In genomic region chr9:22446950-22447606, GRCh38 we compare ENCODE assay signal across 8 cellular contexts. TPM values are rescaled to one million over a fixed set of nuclear protein-coding genes. Genes with fewer than 3 reads are reported as not detected.
DNase-seq lines count a peak whose midpoint lies in the region; ATAC-seq and TF ChIP-seq lines count a peak whose summit lies in the region.

No MANE protein-coding gene starts in this region.

- peaks cover 0 to 6% of the 10 kb centered on the region in 2 donors for H3K4me1 ChIP-seq in left lung

- DNase-seq in CD1c-positive myeloid dendritic cell (ENCODE audit: extremely low spot score) (peak; percentile 14), SKM-1 treated with dmso at 0.1 percent for 144 hours (lab: John Stamatoyannopoulos, UW; ENCODE audit: unreplicated experiment) (peak; percentile 17), left lung (peak; percentile 59 to 88)
- DNase-seq in stimulated activated CD4-positive, alpha-beta T cell treated with anti-CD3 and anti-CD28 coated beads, Interleukin-2, amount 100 ng/mL, for 48 hours: peak; percentile 23 to 29

- H3K36me3 ChIP-seq in left lung: no peaks in the 10 kb centered on the region

- no peak for TF ChIP-seq CTCF in left lung (IDR thresholded peaks at IDR 0.05)

- H3K4me1 Mint-ChIP-seq in dendritic cell treated with granulocyte-macrophage colony-stimulating factor and Interleukin-4, amounts not matched to agents 40 ng/mL and 50 ng/mL, for 4 days (ENCODE audit: low read depth): peaks cover 8% of the 10 kb centered on the region

- H3K27ac Mint-ChIP-seq in dendritic cell treated with granulocyte-macrophage colony-stimulating factor and Interleukin-4, amounts not matched to agents 40 ng/mL and 50 ng/mL, for 4 days: no peak overlapping the region

- peaks cover 47% of the 10 kb centered on the region for H3K27me3 Mint-ChIP-seq in dendritic cell treated with granulocyte-macrophage colony-stimulating factor and Interleukin-4, amounts not matched to agents 40 ng/mL and 50 ng/mL, for 4 days

- H3K36me3 Mint-ChIP-seq in dendritic cell treated with granulocyte-macrophage colony-stimulating factor and Interleukin-4, amounts not matched to agents 40 ng/mL and 50 ng/mL, for 4 days (ENCODE audit: low read depth): no peaks in the 10 kb centered on the region

- H3K27me3 ChIP-seq in left lung: peaks cover 0 to 70% of the 10 kb centered on the region in 2 donors

- no peak for TF ChIP-seq EP300 in Ishikawa (IDR thresholded peaks at IDR 0.05; ENCODE audit: borderline replicate concordance)

- H3K4me3 Mint-ChIP-seq in dendritic cell treated with granulocyte-macrophage colony-stimulating factor and Interleukin-4, amounts not matched to agents 40 ng/mL and 50 ng/mL, for 4 days: peak overlapping the region; percentile 54

- H3K27ac ChIP-seq in left lung: peak overlapping the region; percentile 83 to 91

- no peaks in the 10 kb centered on the region for H3K9me3 Mint-ChIP-seq in dendritic cell treated with granulocyte-macrophage colony-stimulating factor and Interleukin-4, amounts not matched to agents 40 ng/mL and 50 ng/mL, for 4 days

- no peak for TF ChIP-seq RAD21 in Ishikawa (IDR thresholded peaks at IDR 0.05; ENCODE audit: low read depth)

- no peaks in the 10 kb centered on the region for H3K9me3 ChIP-seq in left lung

- peak; percentile 78 for ATAC-seq in GM19463 (IDR thresholded peaks at IDR 0.05; ENCODE audit: unreplicated experiment)
- ATAC-seq in left lung: peak; percentile 86
- no peak for ATAC-seq in HG03108 (IDR thresholded peaks at IDR 0.05; ENCODE audit: unreplicated experiment)

- intact Hi-C loops in dendritic cell treated with granulocyte-macrophage colony-stimulating factor and Interleukin-4, amounts not matched to agents 40 ng/mL and 50 ng/mL, for 4 days (cut with micrococcal nuclease): no loop called here
- intact Hi-C loops in left lung (cut with DNase I): no loop called here

- peak overlapping the region; percentile 56 to 58 for H3K4me3 ChIP-seq in left lung

TF ChIP-seq in Ishikawa, 13 proteins besides CTCF, POLR2A, EP300 and RAD21:
- TF ChIP-seq YY1 (IDR thresholded peaks at IDR 0.05; ENCODE audit: low read depth): peak; percentile 81; the same call in 1 of the 2 replicates
- TF ChIP-seq MAX (IDR thresholded peaks at IDR 0.05): peak; percentile 58; the same call in 1 of the 2 replicates
- peak; percentile 53; the same call in 1 of the 2 replicates for TF ChIP-seq ZBTB7A (IDR thresholded peaks at IDR 0.05; ENCODE audit: low read depth)
- TF ChIP-seq REST (IDR thresholded peaks at IDR 0.05; ENCODE audit: low read depth): no peak
- TF ChIP-seq USF1 (IDR thresholded peaks at IDR 0.05): no peak
TF ChIP-seq in Ishikawa: peak in this region for 3.

RNA-seq across cellular contexts. Expression of gene DMRTA1, which starts 0.5 kb away (rescaled TPM):
- 1 to 10 TPM; 1.9 to 3.2 TPM for total RNA-seq in left lung

Comparison
In these comparisons a context has a peak if more than half of its experiments do, and no peak if none do; other contexts are left out.
1. DNase-seq: peak in every context shown above with its lines; median percentile 74 in left lung; 26 in stimulated activated CD4-positive, alpha-beta T cell treated with anti-CD3 and anti-CD28 coated beads, Interleukin-2, amount 100 ng/mL, for 48 hours; 17 in SKM-1 treated with dmso at 0.1 percent for 144 hours; 14 in CD1c-positive myeloid dendritic cell.